Comparison of ENCODE assay signal across 27 cellular contexts in genomic region chr3:29478671-29479070, GRCh38.
"Had no signal": no experiment of that assay in that cellular context is flagged by ENCODE, and none has a peak within 500 bp of the region (broad histone marks: within the 10 kb centered on the region; RNA-seq: fewer than 3 reads in every experiment).

No MANE protein-coding gene starts in this region.

- H3K27ac Mint-ChIP-seq: activated CD4-positive, alpha-beta memory T cell treated with anti-CD3 and anti-CD28 coated beads, Interleukin-2, amount 10 ng/mL, durations not matched to agents 7 days and 5 days; activated CD4-positive, alpha-beta T cell treated with anti-CD3 and anti-CD28 coated beads, Interleukin-2, amount 10 ng/mL, durations not matched to agents 24 days and 14 days; activated naive CD4-positive, alpha-beta T cell treated with anti-CD3 and anti-CD28 coated beads, Interleukin-2, amount 10 ng/mL, durations not matched to agents 7 days and 5 days; memory B cell; nephron progenitor cell; stimulated activated memory B cell treated with anti-CD40 and anti-IgM and Interleukin-4, amounts not matched to agents 10 μg/mL and 1 μg/mL and 100 μg/mL, for 72 hours; T-helper 2 cell treated with Interferon-gamma antibody and Interleukin-4, amounts not matched to agents 5 μg/mL and 100 μg/mL, for 36 hours had no signal

- H3K4me1 Mint-ChIP-seq: activated CD4-positive, alpha-beta memory T cell treated with anti-CD3 and anti-CD28 coated beads, Interleukin-2, amount 10 ng/mL, durations not matched to agents 7 days and 5 days; activated CD4-positive, alpha-beta T cell treated with anti-CD3 and anti-CD28 coated beads, Interleukin-2, amount 10 ng/mL, durations not matched to agents 24 days and 14 days; activated naive CD4-positive, alpha-beta T cell treated with anti-CD3 and anti-CD28 coated beads, Interleukin-2, amount 10 ng/mL, durations not matched to agents 7 days and 5 days; memory B cell; nephron progenitor cell; stimulated activated memory B cell treated with anti-CD40 and anti-IgM and Interleukin-4, amounts not matched to agents 10 μg/mL and 1 μg/mL and 100 μg/mL, for 72 hours had no signal

- H3K4me3 ChIP-seq: heart right ventricle, pancreas, psoas muscle, skin epidermis, stomach, suprapubic skin, tibial nerve had no signal

- H3K27ac ChIP-seq: brain microvascular endothelial cell, heart right ventricle, pancreas, psoas muscle, skin epidermis, stomach, suprapubic skin, tibial nerve, VCaP had no signal

- H3K4me3 Mint-ChIP-seq: activated CD4-positive, alpha-beta memory T cell treated with anti-CD3 and anti-CD28 coated beads, Interleukin-2, amount 10 ng/mL, durations not matched to agents 7 days and 5 days; activated CD4-positive, alpha-beta T cell treated with anti-CD3 and anti-CD28 coated beads, Interleukin-2, amount 10 ng/mL, durations not matched to agents 24 days and 14 days; activated naive CD4-positive, alpha-beta T cell treated with anti-CD3 and anti-CD28 coated beads, Interleukin-2, amount 10 ng/mL, durations not matched to agents 7 days and 5 days; memory B cell; nephron progenitor cell; stimulated activated memory B cell treated with anti-CD40 and anti-IgM and Interleukin-4, amounts not matched to agents 10 μg/mL and 1 μg/mL and 100 μg/mL, for 72 hours; T-helper 2 cell treated with Interferon-gamma antibody and Interleukin-4, amounts not matched to agents 5 μg/mL and 100 μg/mL, for 36 hours had no signal

- H3K27me3 Mint-ChIP-seq: activated CD4-positive, alpha-beta memory T cell treated with anti-CD3 and anti-CD28 coated beads, Interleukin-2, amount 10 ng/mL, durations not matched to agents 7 days and 5 days; activated CD4-positive, alpha-beta T cell treated with anti-CD3 and anti-CD28 coated beads, Interleukin-2, amount 10 ng/mL, durations not matched to agents 24 days and 14 days; activated naive CD4-positive, alpha-beta T cell treated with anti-CD3 and anti-CD28 coated beads, Interleukin-2, amount 10 ng/mL, durations not matched to agents 7 days and 5 days; memory B cell; stimulated activated memory B cell treated with anti-CD40 and anti-IgM and Interleukin-4, amounts not matched to agents 10 μg/mL and 1 μg/mL and 100 μg/mL, for 72 hours had no signal

- H3K36me3 Mint-ChIP-seq: activated naive CD4-positive, alpha-beta T cell treated with anti-CD3 and anti-CD28 coated beads, Interleukin-2, amount 10 ng/mL, durations not matched to agents 7 days and 5 days; memory B cell; stimulated activated memory B cell treated with anti-CD40 and anti-IgM and Interleukin-4, amounts not matched to agents 10 μg/mL and 1 μg/mL and 100 μg/mL, for 72 hours had no signal

- ATAC-seq: activated CD4-positive, CD25-positive, alpha-beta regulatory T cell treated with anti-CD3 and anti-CD28 coated beads, Interleukin-2, amount 50 U/mL, for 24 hours; esophagus mucosa; heart right ventricle; left colon; pancreas; psoas muscle; right cardiac atrium; stimulated activated memory B cell treated with anti-CD40 and anti-IgM and Interleukin-4, amounts not matched to agents 10 μg/mL and 1 μg/mL and 100 μg/mL, for 72 hours had no signal

- DNase-seq: activated CD4-positive, alpha-beta memory T cell treated with anti-CD3 and anti-CD28 coated beads, Interleukin-2, amount 10 ng/mL, durations not matched to agents 7 days and 5 days; activated CD4-positive, alpha-beta T cell treated with anti-CD3 and anti-CD28 coated beads, Interleukin-2, amount 10 ng/mL, durations not matched to agents 24 days and 14 days; activated effector memory CD4-positive, alpha-beta T cell treated with anti-CD3 and anti-CD28 coated beads, Interleukin-2, amount 50 U/mL, for 16 hours; activated naive CD4-positive, alpha-beta T cell treated with anti-CD3 and anti-CD28 coated beads, Interleukin-2, amount 10 ng/mL, durations not matched to agents 7 days and 5 days; activated T-cell treated with anti-CD3 and anti-CD28 coated beads for 4 hours; brain microvascular endothelial cell; central memory CD4-positive, alpha-beta T cell; effector memory CD4-positive, alpha-beta T cell; heart right ventricle; left colon; nephron progenitor cell; pancreas; psoas muscle; right cardiac atrium; stimulated activated CD4-positive, alpha-beta T cell treated with anti-CD3 and anti-CD28 coated beads, Interleukin-1b, Interleukin-23, amount 100 ng/mL, for 48 hours; stomach had no signal

- H3K4me1 ChIP-seq: pancreas, stomach, suprapubic skin, tibial nerve had no signal

- H3K9me3 ChIP-seq: pancreas, psoas muscle, stomach, suprapubic skin had no signal

- H3K36me3 ChIP-seq: brain microvascular endothelial cell, heart right ventricle, pancreas, stomach, suprapubic skin had no signal

- FAIRE-seq: keratinocyte, urothelium cell line had no signal

- H3K27me3 ChIP-seq: brain microvascular endothelial cell, heart right ventricle, pancreas, stomach, suprapubic skin, tibial nerve had no signal

- H3K9me3 Mint-ChIP-seq: activated CD4-positive, alpha-beta memory T cell treated with anti-CD3 and anti-CD28 coated beads, Interleukin-2, amount 10 ng/mL, durations not matched to agents 7 days and 5 days; activated CD4-positive, alpha-beta T cell treated with anti-CD3 and anti-CD28 coated beads, Interleukin-2, amount 10 ng/mL, durations not matched to agents 24 days and 14 days; activated naive CD4-positive, alpha-beta T cell treated with anti-CD3 and anti-CD28 coated beads, Interleukin-2, amount 10 ng/mL, durations not matched to agents 7 days and 5 days; nephron progenitor cell; stimulated activated memory B cell treated with anti-CD40 and anti-IgM and Interleukin-4, amounts not matched to agents 10 μg/mL and 1 μg/mL and 100 μg/mL, for 72 hours; T-helper 2 cell treated with Interferon-gamma antibody and Interleukin-4, amounts not matched to agents 5 μg/mL and 100 μg/mL, for 36 hours had no signal
